ENCODE assay signal across 19 cellular contexts in the genomic region with DNA sequence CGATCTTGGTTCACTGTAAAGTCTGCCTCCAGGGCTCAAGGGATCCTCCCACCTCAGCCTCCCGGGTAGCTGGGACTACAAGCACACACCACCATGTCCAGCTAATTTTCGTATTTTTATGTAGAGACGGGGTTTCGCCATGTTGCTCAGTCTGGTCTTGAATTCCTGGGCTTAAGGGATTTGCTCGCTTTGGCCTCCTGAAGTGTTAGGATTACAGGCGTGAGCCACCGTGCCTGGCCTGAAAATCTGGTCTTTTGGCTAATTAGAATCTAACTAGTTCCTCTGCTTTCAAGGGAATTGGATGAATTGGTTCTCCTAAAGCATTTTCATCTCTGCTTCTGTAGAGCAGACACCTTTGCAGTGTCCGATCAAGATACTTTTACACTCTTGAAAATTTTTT. TPM values are rescaled to one million over a fixed set of nuclear protein-coding genes. Genes with fewer than 3 reads are reported as not detected.
DNase-seq lines count a peak whose midpoint lies in the region; ATAC-seq and TF ChIP-seq lines count a peak whose summit lies in the region.
"Had no signal": no experiment of that assay in that cellular context is flagged by ENCODE, and none has a peak within 500 bp of the region (broad histone marks: within the 10 kb centered on the region; RNA-seq: fewer than 3 reads in every experiment).

No MANE protein-coding gene starts in this region.

- no peak overlapping the region for H2AFZ ChIP-seq in H9 (ENCODE audit: low read length)

- CTCF ChIA-PET in WTC11 (lab: Charles Lee), result no interaction called here
- CTCF ChIA-PET in activated naive CD4-positive, alpha-beta T cell treated with anti-CD3 and anti-CD28 coated beads, Interleukin-2, amount 10 ng/mL, durations not matched to agents 7 days and 5 days (lab: Charles Lee), result no interaction called here

- TF ChIP-seq CTCF in H9 (conservative IDR thresholded peaks at IDR 0.05) (no peak), WTC11 (IDR thresholded peaks at IDR 0.05) (no peak)

- POLR2A ChIA-PET in WTC11 (lab: Charles Lee), result no interaction called here

- H3T11ph ChIP-seq in H9 (ENCODE audit: low read length), result no peak overlapping the region

- no peak overlapping the region for H3K4ac ChIP-seq in H9 (ENCODE audit: low read depth, low read length)

- no peak overlapping the region for H3K4me2 ChIP-seq in H9 (ENCODE audit: insufficient read depth, insufficient read length, low read length)
- H3K4me2 ChIP-seq: A549 had no signal

- no peak overlapping the region for H2BK5ac ChIP-seq in H9 (ENCODE audit: insufficient read length, low read length)

- peaks cover 10% of the 10 kb centered on the region for H3K36me3 Mint-ChIP-seq in activated naive CD8-positive, alpha-beta T cell
- peaks cover 27% of the 10 kb centered on the region for H3K36me3 Mint-ChIP-seq in activated naive CD8-positive, alpha-beta T cell treated with anti-CD3 and anti-CD28 coated beads for 36 hours
- peaks cover 3 to 8% (median 4%) of the 10 kb centered on the region in 3 experiments; a peak in 6 of 7 replicates for H3K36me3 Mint-ChIP-seq in H9 (ENCODE audit: insufficient read depth in 1 of 3, low read depth in 3 of 3)
- peaks cover 10% of the 10 kb centered on the region for H3K36me3 Mint-ChIP-seq in memory B cell
- peaks cover 5% of the 10 kb centered on the region for H3K36me3 Mint-ChIP-seq in WTC11
- peaks cover 20% of the 10 kb centered on the region for H3K36me3 Mint-ChIP-seq in activated naive CD4-positive, alpha-beta T cell treated with anti-CD3 and anti-CD28 coated beads, Interleukin-2, amount 10 ng/mL, durations not matched to agents 7 days and 5 days

- H3K18ac ChIP-seq in H9 (ENCODE audit: insufficient read length, low read depth, low read length), result no peak overlapping the region

- H2BK120ac ChIP-seq in H9 (ENCODE audit: low read depth, low read length, poor library complexity, severe bottlenecking), result no peak overlapping the region

- H4K20me1 ChIP-seq in H9 (ENCODE audit: control insufficient read depth, insufficient read depth, insufficient read length), result no peaks in the 10 kb centered on the region

- no peak overlapping the region for H3K9ac ChIP-seq in H9 (ENCODE audit: extremely low read depth, insufficient read length, low read length)

- no peak overlapping the region for H3K14ac ChIP-seq in H9 (ENCODE audit: insufficient read depth, low read length)

- H3K9me3 Mint-ChIP-seq in activated naive CD8-positive, alpha-beta T cell (ENCODE audit: low read depth), result peaks cover 3% of the 10 kb centered on the region
- no peaks in the 10 kb centered on the region for H3K9me3 Mint-ChIP-seq in activated naive CD8-positive, alpha-beta T cell treated with anti-CD3 and anti-CD28 coated beads for 36 hours
- H3K9me3 Mint-ChIP-seq in H9 (peaks cover 0 to 4% of the 10 kb centered on the region in 2 experiments; a peak in 4 of 5 replicates), memory B cell (no peaks in the 10 kb centered on the region), WTC11 (no peaks in the 10 kb centered on the region)
- H3K9me3 Mint-ChIP-seq in activated naive CD4-positive, alpha-beta T cell treated with anti-CD3 and anti-CD28 coated beads, Interleukin-2, amount 10 ng/mL, durations not matched to agents 7 days and 5 days, result peaks cover 5% of the 10 kb centered on the region

- no peak overlapping the region for H2BK15ac ChIP-seq in H9 (ENCODE audit: low read depth, low read length)

- no peak overlapping the region for H2BK20ac ChIP-seq in H9 (ENCODE audit: low read depth, low read length, poor library complexity, severe bottlenecking)

- H2AK5ac ChIP-seq in H9 (ENCODE audit: insufficient read length, low read length), result no peak overlapping the region

- DNase-seq in activated naive CD8-positive, alpha-beta T cell treated with anti-CD3 and anti-CD28 coated beads for 36 hours, result no peak
- DNase-seq in H9 (no peak), memory B cell (ENCODE audit: low spot score in 2 of 2) (no peak), dedifferentiated amniotic fluid mesenchymal stem cell (ENCODE audit: extremely low spot score) (no peak), WTC11 (ENCODE audit: low spot score) (no peak)
- DNase-seq in activated naive CD4-positive, alpha-beta T cell treated with anti-CD3 and anti-CD28 coated beads, Interleukin-2, amount 10 ng/mL, durations not matched to agents 7 days and 5 days, result no peak
- DNase-seq: 8988T; ACHN; AML-193; C1 segment of cervical spinal cord; Calu3; CD4-positive, alpha-beta memory T cell; COR-L47; DMS53; DMS79 treated with DMSO at 0.1 percent for 48 hours; GOT3; HCEC 1CT had no signal

- no peak overlapping the region for H3K23ac ChIP-seq in H9 (ENCODE audit: insufficient read length, low read depth, low read length)

- ATAC-seq in memory B cell (ENCODE audit: low read depth), result no peak
- ATAC-seq in WTC11, result no peak
- ATAC-seq: A549 had no signal

- WGBS in H9 (ENCODE audit: extremely low coverage, insufficient read length, low lambda C conversion rate), result no CpG with 5 or more reads among the region's 9 CpGs

- H3K4me1 Mint-ChIP-seq in activated naive CD8-positive, alpha-beta T cell (ENCODE audit: low read depth), result peaks cover 61% of the 10 kb centered on the region
- peaks cover 40% of the 10 kb centered on the region for H3K4me1 Mint-ChIP-seq in activated naive CD8-positive, alpha-beta T cell treated with anti-CD3 and anti-CD28 coated beads for 36 hours
- H3K4me1 Mint-ChIP-seq in H9 (peaks cover 37 to 42% of the 10 kb centered on the region in 2 experiments), memory B cell (peaks cover 20% of the 10 kb centered on the region), WTC11 (peaks cover 46% of the 10 kb centered on the region)
- peaks cover 12% of the 10 kb centered on the region for H3K4me1 Mint-ChIP-seq in activated naive CD4-positive, alpha-beta T cell treated with anti-CD3 and anti-CD28 coated beads, Interleukin-2, amount 10 ng/mL, durations not matched to agents 7 days and 5 days

- no peaks in the 10 kb centered on the region for H3K27me3 ChIP-seq in H9 (ENCODE audit: insufficient read depth, low read length)

- H4K8ac ChIP-seq in H9 (replicated peaks; ENCODE audit: insufficient read length, low read depth, low read length), result no peak overlapping the region

- H3K79me1 ChIP-seq in H9 (ENCODE audit: insufficient read depth, low read depth, low read length, poor library complexity, severe bottlenecking), result peaks cover 5% of the 10 kb centered on the region

- H2BK12ac ChIP-seq in H9 (ENCODE audit: insufficient read length, low read depth, low read length), result no peak overlapping the region

- H4K91ac ChIP-seq in H9 (ENCODE audit: insufficient read length, low read depth, low read length), result no peak overlapping the region

- H3K27ac Mint-ChIP-seq in activated naive CD8-positive, alpha-beta T cell, result peak overlapping the region; percentile 34
- no peak overlapping the region for H3K27ac Mint-ChIP-seq in activated naive CD8-positive, alpha-beta T cell treated with anti-CD3 and anti-CD28 coated beads for 36 hours
- H3K27ac Mint-ChIP-seq in H9 (peak overlapping the region in 2 of 3 experiments; percentile 28 to 65; a peak in 2 of 7 replicates), memory B cell (peak overlapping the region; percentile 89), WTC11 (no peak overlapping the region)
- H3K27ac Mint-ChIP-seq in activated naive CD4-positive, alpha-beta T cell treated with anti-CD3 and anti-CD28 coated beads, Interleukin-2, amount 10 ng/mL, durations not matched to agents 7 days and 5 days, result no peak overlapping the region
- H3K27ac Mint-ChIP-seq: CD4-positive, alpha-beta memory T cell had no signal

- H3K9me3 ChIP-seq in H9 (ENCODE audit: control insufficient read depth, low read depth, low read length), result no peaks in the 10 kb centered on the region
- H3K9me3 ChIP-seq: A549 had no signal

- no peak overlapping the region for H3K56ac ChIP-seq in H9 (ENCODE audit: insufficient read length, low read depth, low read length)

- H3K27ac ChIP-seq in H9 (ENCODE audit: insufficient read length, low read depth, low read length), result no peak overlapping the region
- H3K27ac ChIP-seq: A549 had no signal

- no peaks in the 10 kb centered on the region for H3K27me3 Mint-ChIP-seq in activated naive CD8-positive, alpha-beta T cell
- H3K27me3 Mint-ChIP-seq in activated naive CD8-positive, alpha-beta T cell treated with anti-CD3 and anti-CD28 coated beads for 36 hours, result no peaks in the 10 kb centered on the region
- H3K27me3 Mint-ChIP-seq in H9 (ENCODE audit: low read depth) (no peaks in the 10 kb centered on the region), memory B cell (no peaks in the 10 kb centered on the region), WTC11 (ENCODE audit: low read depth) (no peaks in the 10 kb centered on the region)
- no peaks in the 10 kb centered on the region for H3K27me3 Mint-ChIP-seq in activated naive CD4-positive, alpha-beta T cell treated with anti-CD3 and anti-CD28 coated beads, Interleukin-2, amount 10 ng/mL, durations not matched to agents 7 days and 5 days
- H3K27me3 Mint-ChIP-seq: CD4-positive, alpha-beta memory T cell had no signal

- no peak overlapping the region for H4K5ac ChIP-seq in H9 (ENCODE audit: insufficient read length, low read depth, low read length)

- H3K4me1 ChIP-seq in H9 (ENCODE audit: insufficient read depth, low read length), result peaks cover 4% of the 10 kb centered on the region

- no peaks in the 10 kb centered on the region for H3K23me2 ChIP-seq in H9 (ENCODE audit: insufficient read length, low read depth, low read length, poor library complexity, severe bottlenecking)

- H3K4me3 Mint-ChIP-seq in activated naive CD8-positive, alpha-beta T cell, result no peak overlapping the region
- no peak overlapping the region for H3K4me3 Mint-ChIP-seq in activated naive CD8-positive, alpha-beta T cell treated with anti-CD3 and anti-CD28 coated beads for 36 hours
- no peak overlapping the region for H3K4me3 Mint-ChIP-seq in H9
- no peak overlapping the region for H3K4me3 Mint-ChIP-seq in memory B cell
- H3K4me3 Mint-ChIP-seq in WTC11, result no peak overlapping the region
- H3K4me3 Mint-ChIP-seq in activated naive CD4-positive, alpha-beta T cell treated with anti-CD3 and anti-CD28 coated beads, Interleukin-2, amount 10 ng/mL, durations not matched to agents 7 days and 5 days, result no peak overlapping the region
- H3K4me3 Mint-ChIP-seq: CD4-positive, alpha-beta memory T cell had no signal

- H3K79me2 ChIP-seq in H9 (ENCODE audit: insufficient read depth, low read length), result no peaks in the 10 kb centered on the region

TF ChIP-seq in WTC11, 78 proteins besides CTCF, POLR2A, EP300 and RAD21 (continues in another document):
- TF ChIP-seq, protein P1, sequence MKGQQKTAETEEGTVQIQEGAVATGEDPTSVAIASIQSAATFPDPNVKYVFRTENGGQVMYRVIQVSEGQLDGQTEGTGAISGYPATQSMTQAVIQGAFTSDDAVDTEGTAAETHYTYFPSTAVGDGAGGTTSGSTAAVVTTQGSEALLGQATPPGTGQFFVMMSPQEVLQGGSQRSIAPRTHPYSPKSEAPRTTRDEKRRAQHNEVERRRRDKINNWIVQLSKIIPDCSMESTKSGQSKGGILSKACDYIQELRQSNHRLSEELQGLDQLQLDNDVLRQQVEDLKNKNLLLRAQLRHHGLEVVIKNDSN (CRISPR knock-in tag; IDR thresholded peaks at IDR 0.05), result no peak

RNA-seq across cellular contexts. Expression of a gene that starts 51.3 kb away (rescaled TPM):
- total RNA-seq in activated naive CD8-positive, alpha-beta T cell treated with anti-CD3 and anti-CD28 coated beads for 36 hours, result 10 to 100 TPM; 58.1 to 66.4 TPM
- total RNA-seq in H9 (2021) (22.3 and 23.3 TPM in 2 replicates), WTC11 (2021) (20.2 to 25.2 TPM (median 21.5 TPM) in 3 replicates)

Comparison
In these comparisons a context has a peak if more than half of its experiments do, and no peak if none do; other contexts are left out.
1. H3K27ac Mint-ChIP-seq: peak in activated naive CD8-positive, alpha-beta T cell (single experiment), H9 (2 of 3) and memory B cell (single experiment); none in activated naive CD8-positive, alpha-beta T cell treated with anti-CD3 and anti-CD28 coated beads for 36 hours (single experiment), WTC11 (single experiment) and activated naive CD4-positive, alpha-beta T cell treated with anti-CD3 and anti-CD28 coated beads, Interleukin-2, amount 10 ng/mL, durations not matched to agents 7 days and 5 days (single experiment).